In genomic region chr14:100372357-100373048, GRCh38 we compare ENCODE assay signal across 14 cellular contexts. TPM values are rescaled to one million over a fixed set of nuclear protein-coding genes. Genes with fewer than 3 reads are reported as not detected.
DNase-seq lines count a peak whose midpoint lies in the region; ATAC-seq and TF ChIP-seq lines count a peak whose summit lies in the region.
"Had no signal": no experiment of that assay in that cellular context is flagged by ENCODE, and none has a peak within 500 bp of the region (broad histone marks: within the 10 kb centered on the region; RNA-seq: fewer than 3 reads in every experiment).

No MANE protein-coding gene starts in this region.

- no peak for ATAC-seq in lung (ENCODE audit: insufficient read depth, low FRiP score)
- ATAC-seq in GM18861 (IDR thresholded peaks at IDR 0.05; ENCODE audit: unreplicated experiment), result no peak

- peak overlapping the region; percentile 100 for H3K27ac Mint-ChIP-seq in activated naive CD8-positive, alpha-beta T cell

- H3K27ac ChIP-seq in lung (ENCODE audit: low read depth in 1 of 2, low read length in 1 of 2) (peak overlapping the region in 1 of 2 donors; percentile 48), tibial nerve (peak overlapping the region in 2 of 4 donors; percentile 52 to 53)
- H3K27ac ChIP-seq: cardiac muscle cell, SK-N-MC had no signal

- TF ChIP-seq CTCF in AG10803 (conservative IDR thresholded peaks at IDR 0.05; ENCODE audit: low read length) (no peak), GM06990 (IDR thresholded peaks at IDR 0.05; ENCODE audit: insufficient read depth, low read length, poor library complexity, severe bottlenecking) (no peak), lung (IDR thresholded peaks at IDR 0.05; ENCODE audit: control extremely low read depth, extremely low read depth) (no peak), tibial nerve (IDR thresholded peaks at IDR 0.05) (no peak)

- H3K27me3 ChIP-seq in GM06990 (replicated peaks; ENCODE audit: control insufficient read depth, insufficient read depth, low read length) (no peaks in the 10 kb centered on the region), lung (ENCODE audit: control insufficient read depth, insufficient read depth) (no peaks in the 10 kb centered on the region), tibial nerve (no peaks in the 10 kb centered on the region)
- H3K27me3 ChIP-seq: cardiac muscle cell, sigmoid colon had no signal

- H3K9me3 ChIP-seq in lung (ENCODE audit: control insufficient read depth in 2 of 2, insufficient read depth in 1 of 2, low read length in 1 of 2) (no peaks in the 10 kb centered on the region), tibial nerve (no peaks in the 10 kb centered on the region)
- H3K9me3 ChIP-seq: sigmoid colon had no signal

- H3K9me3 Mint-ChIP-seq in activated naive CD8-positive, alpha-beta T cell (ENCODE audit: low read depth), result no peaks in the 10 kb centered on the region

- H3K4me1 ChIP-seq in lung (ENCODE audit: control insufficient read depth in 2 of 2, insufficient read depth in 2 of 2, low read length in 2 of 2), result peaks cover 6% of the 10 kb centered on the region in 2 donors
- peaks cover 0 to 50% (median 20%) of the 10 kb centered on the region in 4 donors for H3K4me1 ChIP-seq in tibial nerve

- DNase-seq in AG10803 (ENCODE audit: low read depth), result no peak
- no peak for DNase-seq in GM06990 (ENCODE audit: extremely low read depth, insufficient read length)
- DNase-seq in lung (ENCODE audit: low spot score), result no peak
- no peak for DNase-seq in SHP77 (lab: John Stamatoyannopoulos, UW)
- DNase-seq in stimulated activated CD8-positive, alpha-beta memory T cell treated with anti-CD3 and anti-CD28 coated beads, Interleukin-4, amount 100 ng/mL, for 48 hours, result no peak
- DNase-seq in tibial nerve (ENCODE audit: low spot score in 2 of 2), result no peak
- DNase-seq: mammary epithelial cell, sigmoid colon had no signal

- peaks cover 30% of the 10 kb centered on the region for H3K36me3 Mint-ChIP-seq in activated naive CD8-positive, alpha-beta T cell

- TF ChIP-seq POLR2A in tibial nerve (IDR thresholded peaks at IDR 0.05), result no peak

- peaks cover 50% of the 10 kb centered on the region for H3K4me1 Mint-ChIP-seq in activated naive CD8-positive, alpha-beta T cell (ENCODE audit: low read depth)

- no peaks in the 10 kb centered on the region for H3K27me3 Mint-ChIP-seq in activated naive CD8-positive, alpha-beta T cell

- 65 to 81% methylated on average over 4 of the region's 4 CpGs for WGBS in lung, 2 donors
- WGBS in tibial nerve, 2 donors, result 59 to 72% methylated on average over 4 of the region's 4 CpGs

- H3K36me3 ChIP-seq in GM06990 (ENCODE audit: control insufficient read depth, insufficient read depth, low read length) (peaks cover 9% of the 10 kb centered on the region), lung (ENCODE audit: control insufficient read depth in 2 of 2, insufficient read depth in 2 of 2, low read length in 2 of 2) (peaks cover 0 to 16% of the 10 kb centered on the region in 2 donors), tibial nerve (peaks cover 0 to 31% (median 10%) of the 10 kb centered on the region in 3 donors)

- no peak for TF ChIP-seq EP300 in tibial nerve (IDR thresholded peaks at IDR 0.05)

- H3K4me3 ChIP-seq in AG10803 (ENCODE audit: low read length) (peak overlapping the region; percentile 13), GM06990 (replicated peaks; ENCODE audit: low read depth, low read length) (peak overlapping the region; percentile 14; the same call in 1 of the 2 replicates), lung (peak overlapping the region; percentile 14), tibial nerve (no peak overlapping the region)
- H3K4me3 ChIP-seq: cardiac muscle cell, sigmoid colon, SK-N-MC had no signal

- H3K4me3 Mint-ChIP-seq in activated naive CD8-positive, alpha-beta T cell, result peak overlapping the region; percentile 98

RNA-seq across cellular contexts. Expression of gene WDR25, which starts 3.8 kb away (rescaled TPM):
- 10 to 100 TPM; 12.1 to 12.6 TPM for total RNA-seq in lung
- polyA plus RNA-seq in lung, result 1 to 10 TPM; 6.1 to 7.7 TPM
- 10 to 100 TPM; 10.7 to 22.1 (median 15.0) TPM for total RNA-seq in tibial nerve

RNA-seq across cellular contexts. Expression of gene SLC25A47, which starts 49.4 kb away (rescaled TPM):
- total RNA-seq in lung, result under 1 TPM in 1 of 2 donors, not detected in 1; 0.12 TPM
- polyA plus RNA-seq in lung, result under 1 TPM; 0.02 to 0.06 TPM
- total RNA-seq in tibial nerve, result 1 to 10 TPM in 1 of 4 donors, not detected in 3; 2.5 TPM
- total RNA-seq: cardiac muscle cell, LHCN-M2, mammary epithelial cell, NCI-H460, sigmoid colon had no signal
- polyA plus RNA-seq: mammary epithelial cell had no signal

Comparison
In these comparisons a context has a peak if more than half of its experiments do, and no peak if none do; other contexts are left out.
1. H3K4me3 ChIP-seq: peak in AG10803 (single experiment), GM06990 (single experiment) and lung (single experiment); none in tibial nerve (0 of 4).